In the genomic region with DNA sequence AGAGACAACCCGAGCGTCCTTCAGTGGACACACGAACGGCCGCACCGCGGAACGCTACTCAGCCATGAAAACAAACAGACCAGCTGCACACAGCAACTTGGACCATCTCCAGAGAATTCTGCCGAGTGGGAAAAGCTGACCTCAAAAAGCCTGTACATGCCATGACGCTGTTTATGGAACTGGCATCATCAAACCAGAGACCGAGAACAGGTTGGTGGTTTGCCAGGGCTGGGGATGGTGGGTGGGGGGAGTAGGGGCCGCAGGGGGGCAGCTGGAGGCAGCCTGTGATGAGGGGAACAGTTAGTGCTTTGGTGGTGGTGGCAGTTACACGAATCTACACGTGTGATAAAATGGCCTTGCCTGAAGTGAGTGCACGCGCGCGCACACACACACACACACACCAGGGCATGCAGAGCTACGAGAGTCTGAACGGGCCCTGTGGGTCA, we compare ENCODE assay signal across 14 cellular contexts.
A peak's percentile ranks its signal among the peaks of the same experiment; 100 is the strongest.
DNase-seq lines count a peak whose midpoint lies in the region; ATAC-seq, FAIRE-seq and TF ChIP-seq lines count a peak whose summit lies in the region.
"Had no signal": no experiment of that assay in that cellular context is flagged by ENCODE, and none has a peak within 500 bp of the region (broad histone marks: within the 10 kb centered on the region; RNA-seq: fewer than 3 reads in every experiment).

No MANE protein-coding gene starts in this region.

- TF ChIP-seq RAD21 in HepG2 (CRISPR knock-in tag; IDR thresholded peaks at IDR 0.05) = no peak

- no peaks in the 10 kb centered on the region for H3K9me3 Mint-ChIP-seq in CD4-positive, alpha-beta memory T cell

- H3K4me2 ChIP-seq in HepG2 (ENCODE audit: low read depth, low read length) = no peak overlapping the region

- DNase-seq in AG08395 (ENCODE audit: low spot score) = peak; percentile 6
- no peak for DNase-seq in CD4-positive, alpha-beta memory T cell
- peak; percentile 52 for DNase-seq in astrocyte of the spinal cord (ENCODE audit: low read depth, low spot score)
- DNase-seq in left ventricle myocardium superior = peak; percentile 58
- no peak for DNase-seq in NCI-H2171 treated with DMSO at 0.1 percent for 48 hours (lab: John Stamatoyannopoulos, UW)
- DNase-seq in dedifferentiated amniotic fluid mesenchymal stem cell (ENCODE audit: extremely low spot score) = no peak
- no peak for DNase-seq in HepG2 (ENCODE audit: low spot score)
- DNase-seq in MG63 = no peak
- DNase-seq: activated CD8-positive, alpha-beta memory T cell treated with anti-CD3 and anti-CD28 coated beads, Interleukin-2, amount 50 U/mL, for 4 hours; effector CD8-positive, alpha-beta T cell; heart right ventricle had no signal

- no peaks in the 10 kb centered on the region for H3K27me3 ChIP-seq in CD4-positive, alpha-beta memory T cell (ENCODE audit: insufficient read depth, low read length)
- H3K27me3 ChIP-seq in HepG2 (ENCODE audit: control insufficient read depth in 1 of 2, insufficient read depth in 2 of 2, low read length in 2 of 2) (peaks cover 0 to 3% of the 10 kb centered on the region in 2 experiments; a peak in 1 of 5 replicates), MG63 (no peaks in the 10 kb centered on the region)
- H3K27me3 ChIP-seq: heart right ventricle, left lung, SJSA1 had no signal

- no peaks in the 10 kb centered on the region for H3K79me2 ChIP-seq in HepG2 (ENCODE audit: insufficient read depth, low read length)

- no peaks in the 10 kb centered on the region for H4K20me1 ChIP-seq in HepG2 (ENCODE audit: insufficient read depth, low read length)

- in situ Hi-C loops in astrocyte of the spinal cord (cut with HindIII; ENCODE audit: low sequenced_read_pairs) (no loop called here), HepG2 (cut with HindIII; ENCODE audit: extremely low pct_ligation_motif_present, low pct_unique_long_range_greater_than_20kb) (no loop called here)

- peaks cover 14 to 53% (median 27%) of the 10 kb centered on the region in 4 donors for H3K4me1 Mint-ChIP-seq in CD4-positive, alpha-beta memory T cell

- H3K27ac Mint-ChIP-seq in CD4-positive, alpha-beta memory T cell = peak overlapping the region; percentile 29 to 97 (median 90)

- peak overlapping the region in 2 of 8 donors; percentile 43 to 84 for H3K4me3 Mint-ChIP-seq in CD4-positive, alpha-beta memory T cell

- no TSS peak for BruUV-seq in HepG2 (replicated peaks; lab: Mats Ljungman, UMichigan)

- H2AFZ ChIP-seq in HepG2 (ENCODE audit: low read length) = no peak overlapping the region

- TF ChIP-seq CTCF in astrocyte of the spinal cord (IDR thresholded peaks at IDR 0.05; ENCODE audit: low read depth, low read length) (no peak), HepG2 (CRISPR knock-in tag; IDR thresholded peaks at IDR 0.05) (no peak)

- FAIRE-seq in HepG2 (lab: Jason Lieb, UNC) = no peak
- FAIRE-seq: H54 had no signal

- POLR2A ChIA-PET in CD4-positive, alpha-beta memory T cell (lab: Charles Lee; ENCODE audit: partially characterized antibody) = no interaction called here
- POLR2A ChIA-PET in HepG2 (lab: Yijun Ruan, JAX) = no interaction called here

- no peak for TF ChIP-seq EP300 in HepG2 (IDR thresholded peaks at IDR 0.05; ENCODE audit: low read depth in 2 of 2, low read length in 2 of 2)
- TF ChIP-seq EP300 in HepG2 (CRISPR knock-in tag; IDR thresholded peaks at IDR 0.05; ENCODE audit: borderline replicate concordance) = no peak

- WGBS in HepG2 (ENCODE audit: low lambda C conversion rate) = 64% methylated on average over 20 of the region's 20 CpGs

- CTCF ChIA-PET in CD4-positive, alpha-beta memory T cell (lab: Charles Lee; ENCODE audit: partially characterized antibody) = no interaction called here
- CTCF ChIA-PET in HepG2 (lab: Yijun Ruan, JAX; ENCODE audit: low intra/inter-chr PET ratio, low total read pairs) = interaction anchor here (0.6 kb wide), 1 partner anchor 536 kb away, joined by 4 read pairs; no protein-coding TSS in a partner anchor

- H3K4me3 ChIP-seq in CD4-positive, alpha-beta memory T cell (ENCODE audit: low read length in 2 of 2) = no peak overlapping the region
- no peak overlapping the region for H3K4me3 ChIP-seq in astrocyte of the spinal cord (ENCODE audit: low read depth, low read length)
- H3K4me3 ChIP-seq in HepG2 (replicated peaks in 1 of 3; ENCODE audit: insufficient read depth in 1 of 3, low read depth in 2 of 3, low read length in 3 of 3) = no peak overlapping the region
- no peak overlapping the region for H3K4me3 ChIP-seq in MG63
- H3K4me3 ChIP-seq: heart right ventricle, left lung, SJSA1 had no signal

- no peak overlapping the region for H3K9ac ChIP-seq in HepG2 (ENCODE audit: insufficient read depth, low read depth, low read length)

- H3K27ac ChIP-seq in CD4-positive, alpha-beta memory T cell (ENCODE audit: low read depth, low read length) = no peak overlapping the region
- no peak overlapping the region for H3K27ac ChIP-seq in HepG2 (ENCODE audit: extremely low read length, insufficient read depth, low read length)
- H3K27ac ChIP-seq: SJSA1 had no signal

- H3K4me1 ChIP-seq in CD4-positive, alpha-beta memory T cell (ENCODE audit: insufficient read depth, low read length) = peaks cover 6% of the 10 kb centered on the region
- H3K4me1 ChIP-seq in HepG2 (ENCODE audit: insufficient read depth, low read length) = peaks cover 67% of the 10 kb centered on the region

- peak; percentile 11 for ATAC-seq in left ventricle myocardium superior
- no peak for ATAC-seq in HepG2
- ATAC-seq: left lung had no signal

- TF ChIP-seq POLR2A in HepG2 (IDR thresholded peaks at IDR 0.05; ENCODE audit: insufficient read depth in 1 of 2, low read depth in 2 of 2, low read length in 2 of 2) = no peak

- H3K36me3 ChIP-seq in CD4-positive, alpha-beta memory T cell (ENCODE audit: insufficient read depth, low read length) = no peaks in the 10 kb centered on the region
- H3K36me3 ChIP-seq in HepG2 (replicated peaks in 1 of 2; ENCODE audit: control insufficient read depth in 1 of 2, insufficient read depth in 2 of 2, low read length in 2 of 2) = no peaks in the 10 kb centered on the region
- no peaks in the 10 kb centered on the region for H3K36me3 ChIP-seq in MG63
- H3K36me3 ChIP-seq: heart right ventricle had no signal

- no peaks in the 10 kb centered on the region for H3K27me3 Mint-ChIP-seq in CD4-positive, alpha-beta memory T cell

- peaks cover 9 to 10% of the 10 kb centered on the region in 2 donors for H3K36me3 Mint-ChIP-seq in CD4-positive, alpha-beta memory T cell

- intact Hi-C loops in CD4-positive, alpha-beta memory T cell (cut with micrococcal nuclease) = no loop called here
- intact Hi-C loops in left ventricle myocardium superior (cut with micrococcal nuclease) = no loop called here
- intact Hi-C loops in HepG2 (cut with micrococcal nuclease; ENCODE audit: unreplicated experiment) = no loop called here

- H3K9me3 ChIP-seq in CD4-positive, alpha-beta memory T cell (ENCODE audit: control insufficient read depth in 1 of 2, low read length in 2 of 2) = no peaks in the 10 kb centered on the region
- H3K9me3 ChIP-seq in HepG2 (ENCODE audit: low read length) = no peaks in the 10 kb centered on the region
- no peaks in the 10 kb centered on the region for H3K9me3 ChIP-seq in MG63
- H3K9me3 ChIP-seq: heart right ventricle, left lung, SJSA1 had no signal

TF ChIP-seq in HepG2, 621 proteins besides CTCF, POLR2A, EP300 and RAD21 (continues in another document):
- TF ChIP-seq FOXK2 (IDR thresholded peaks at IDR 0.05) = no peak
- TF ChIP-seq, protein P1, sequence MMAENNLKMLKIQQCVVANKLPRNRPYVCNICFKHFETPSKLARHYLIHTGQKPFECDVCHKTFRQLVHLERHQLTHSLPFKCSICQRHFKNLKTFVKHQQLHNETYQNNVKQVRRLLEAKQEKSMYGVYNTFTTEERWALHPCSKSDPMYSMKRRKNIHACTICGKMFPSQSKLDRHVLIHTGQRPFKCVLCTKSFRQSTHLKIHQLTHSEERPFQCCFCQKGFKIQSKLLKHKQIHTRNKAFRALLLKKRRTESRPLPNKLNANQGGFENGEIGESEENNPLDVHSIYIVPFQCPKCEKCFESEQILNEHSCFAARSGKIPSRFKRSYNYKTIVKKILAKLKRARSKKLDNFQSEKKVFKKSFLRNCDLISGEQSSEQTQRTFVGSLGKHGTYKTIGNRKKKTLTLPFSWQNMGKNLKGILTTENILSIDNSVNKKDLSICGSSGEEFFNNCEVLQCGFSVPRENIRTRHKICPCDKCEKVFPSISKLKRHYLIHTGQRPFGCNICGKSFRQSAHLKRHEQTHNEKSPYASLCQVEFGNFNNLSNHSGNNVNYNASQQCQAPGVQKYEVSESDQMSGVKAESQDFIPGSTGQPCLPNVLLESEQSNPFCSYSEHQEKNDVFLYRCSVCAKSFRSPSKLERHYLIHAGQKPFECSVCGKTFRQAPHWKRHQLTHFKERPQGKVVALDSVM (CRISPR knock-in tag; IDR thresholded peaks at IDR 0.05) = no peak
- no peak for TF ChIP-seq SP140L (CRISPR knock-in tag; IDR thresholded peaks at IDR 0.05; ENCODE audit: borderline replicate concordance)
- TF ChIP-seq ZNF543 (CRISPR knock-in tag; IDR thresholded peaks at IDR 0.05) = no peak
- TF ChIP-seq, protein P2, sequence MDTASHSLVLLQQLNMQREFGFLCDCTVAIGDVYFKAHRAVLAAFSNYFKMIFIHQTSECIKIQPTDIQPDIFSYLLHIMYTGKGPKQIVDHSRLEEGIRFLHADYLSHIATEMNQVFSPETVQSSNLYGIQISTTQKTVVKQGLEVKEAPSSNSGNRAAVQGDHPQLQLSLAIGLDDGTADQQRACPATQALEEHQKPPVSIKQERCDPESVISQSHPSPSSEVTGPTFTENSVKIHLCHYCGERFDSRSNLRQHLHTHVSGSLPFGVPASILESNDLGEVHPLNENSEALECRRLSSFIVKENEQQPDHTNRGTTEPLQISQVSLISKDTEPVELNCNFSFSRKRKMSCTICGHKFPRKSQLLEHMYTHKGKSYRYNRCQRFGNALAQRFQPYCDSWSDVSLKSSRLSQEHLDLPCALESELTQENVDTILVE (CRISPR knock-in tag; IDR thresholded peaks at IDR 0.05) = no peak
- no peak for TF ChIP-seq RXRA (CRISPR knock-in tag; IDR thresholded peaks at IDR 0.05)
- TF ChIP-seq, protein P3, sequence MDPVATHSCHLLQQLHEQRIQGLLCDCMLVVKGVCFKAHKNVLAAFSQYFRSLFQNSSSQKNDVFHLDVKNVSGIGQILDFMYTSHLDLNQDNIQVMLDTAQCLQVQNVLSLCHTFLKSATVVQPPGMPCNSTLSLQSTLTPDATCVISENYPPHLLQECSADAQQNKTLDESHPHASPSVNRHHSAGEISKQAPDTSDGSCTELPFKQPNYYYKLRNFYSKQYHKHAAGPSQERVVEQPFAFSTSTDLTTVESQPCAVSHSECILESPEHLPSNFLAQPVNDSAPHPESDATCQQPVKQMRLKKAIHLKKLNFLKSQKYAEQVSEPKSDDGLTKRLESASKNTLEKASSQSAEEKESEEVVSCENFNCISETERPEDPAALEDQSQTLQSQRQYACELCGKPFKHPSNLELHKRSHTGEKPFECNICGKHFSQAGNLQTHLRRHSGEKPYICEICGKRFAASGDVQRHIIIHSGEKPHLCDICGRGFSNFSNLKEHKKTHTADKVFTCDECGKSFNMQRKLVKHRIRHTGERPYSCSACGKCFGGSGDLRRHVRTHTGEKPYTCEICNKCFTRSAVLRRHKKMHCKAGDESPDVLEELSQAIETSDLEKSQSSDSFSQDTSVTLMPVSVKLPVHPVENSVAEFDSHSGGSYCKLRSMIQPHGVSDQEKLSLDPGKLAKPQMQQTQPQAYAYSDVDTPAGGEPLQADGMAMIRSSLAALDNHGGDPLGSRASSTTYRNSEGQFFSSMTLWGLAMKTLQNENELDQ (CRISPR knock-in tag; IDR thresholded peaks at IDR 0.05; ENCODE audit: borderline replicate concordance) = no peak

Comparison
In these comparisons a context has a peak if more than half of its experiments do, and no peak if none do; other contexts are left out.
1. DNase-seq: peak in AG08395 (single experiment), astrocyte of the spinal cord (single experiment) and left ventricle myocardium superior (single experiment); none in CD4-positive, alpha-beta memory T cell (0 of 5), NCI-H2171 treated with DMSO at 0.1 percent for 48 hours (single experiment), dedifferentiated amniotic fluid mesenchymal stem cell (single experiment), HepG2 (single experiment) and MG63 (single experiment).